In the genomic region with DNA sequence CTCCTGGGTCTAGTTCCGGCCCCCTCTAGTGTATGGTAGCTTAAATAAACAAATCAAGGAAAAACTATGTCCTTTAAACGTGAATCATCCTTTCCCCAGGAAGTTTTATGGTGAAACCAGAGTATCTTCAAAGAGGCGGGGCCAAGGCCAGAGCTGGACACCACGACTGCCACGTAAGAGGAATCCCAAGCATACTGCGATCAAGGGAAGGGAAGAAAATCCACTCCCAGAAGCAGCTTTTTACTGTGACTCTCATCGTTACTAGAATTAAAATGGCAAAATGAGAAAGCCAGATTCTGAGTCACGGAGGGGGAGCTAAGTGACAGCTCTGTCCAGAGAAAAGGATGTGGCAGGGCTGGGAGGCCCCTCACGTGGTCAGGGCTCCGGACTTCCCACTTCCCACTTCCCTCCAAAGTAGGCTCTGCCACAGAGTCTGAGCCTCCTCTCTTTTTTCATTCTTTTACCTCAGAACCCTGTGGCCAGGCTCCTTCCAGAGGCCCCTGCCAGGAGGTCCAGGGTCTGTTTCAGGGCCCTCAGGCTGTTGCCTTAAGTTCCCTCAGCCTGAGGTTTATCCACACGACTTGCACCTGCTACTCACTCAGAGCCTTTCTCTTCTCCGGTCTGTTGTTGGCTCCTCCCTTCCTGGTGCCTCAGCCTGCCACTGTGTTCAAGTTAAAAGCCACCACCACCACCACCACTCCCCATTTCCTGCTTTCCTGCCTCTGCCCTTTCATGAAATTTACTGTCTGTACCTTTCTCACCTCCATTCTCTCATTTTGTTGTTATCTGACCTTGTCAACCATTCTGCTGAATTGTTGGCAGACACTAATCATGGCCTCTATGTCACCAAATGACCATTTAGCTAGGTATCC, we compare ENCODE assay signal across 8 cellular contexts. TPM values are rescaled to one million over a fixed set of nuclear protein-coding genes. Genes with fewer than 3 reads are reported as not detected.
DNase-seq lines count a peak whose midpoint lies in the region; ATAC-seq and TF ChIP-seq lines count a peak whose summit lies in the region.

No MANE protein-coding gene starts in this region.

- TF ChIP-seq POLR2A in GM18526 (IDR thresholded peaks at IDR 0.05; ENCODE audit: extremely low read depth, insufficient read length), result peak; percentile 54

- H4K20me1 ChIP-seq in PC-9 (ENCODE audit: insufficient read depth), result no peaks in the 10 kb centered on the region

- CTCF ChIA-PET in A673 (lab: Charles Lee) (interaction anchor here (1.2 to 2.2 kb wide), 2 partner anchors 16 to 43 kb away, joined by 5 to 9 read pairs; no protein-coding TSS in a partner anchor), PC-9 (lab: Charles Lee) (interaction anchor here (0.7 to 1.2 kb wide), 3 partner anchors 10 to 43 kb away, joined by 3 to 4 read pairs (median 4); no protein-coding TSS in a partner anchor)
- CTCF ChIA-PET in activated naive CD4-positive, alpha-beta T cell treated with anti-CD3 and anti-CD28 coated beads for 36 hours (lab: Charles Lee), result interaction anchor here (0.8 to 7.6 kb wide), 6 partner anchors 8 to 45 kb away, joined by 3 to 61 read pairs (median 8); no protein-coding TSS in a partner anchor

- intact Hi-C loops in A673 (cut with micrococcal nuclease; ENCODE audit: unreplicated experiment) (no loop called here), PC-9 (cut with micrococcal nuclease; ENCODE audit: unreplicated experiment) (loop anchor here (2.0 kb wide), 1 partner anchor 63 kb away; no protein-coding TSS in a partner anchor)
- intact Hi-C loops in activated naive CD4-positive, alpha-beta T cell treated with anti-CD3 and anti-CD28 coated beads for 36 hours (cut with micrococcal nuclease), result loop anchor here (1.0 to 10.0 kb wide), 8 partner anchors 47 to 1141 kb away; a partner anchor contains a TSS

- TF ChIP-seq CTCF in A673 (conservative IDR thresholded peaks at IDR 0.05; ENCODE audit: low read depth, low read length), result no peak
- no peak for TF ChIP-seq CTCF in PC-9 (conservative IDR thresholded peaks at IDR 0.05)
- no peak for TF ChIP-seq CTCF in glutamatergic neuron (IDR thresholded peaks at IDR 0.05; ENCODE audit: partially characterized antibody, unreplicated experiment)

- peak overlapping the region; percentile 62 for H3K4me3 ChIP-seq in A673 (ENCODE audit: low read depth, low read length, poor library complexity, severe bottlenecking)
- peak overlapping the region; percentile 79; the same call in 1 of the 2 replicates for H3K4me3 ChIP-seq in PC-9

- no peaks in the 10 kb centered on the region for H3K27me3 Mint-ChIP-seq in activated naive CD4-positive, alpha-beta T cell treated with anti-CD3 and anti-CD28 coated beads for 36 hours (ENCODE audit: low read depth)
- peaks cover 15% of the 10 kb centered on the region for H3K27me3 Mint-ChIP-seq in glutamatergic neuron (ENCODE audit: unreplicated experiment)

- H3K4me1 ChIP-seq in A673 (ENCODE audit: insufficient read depth, low read length, poor library complexity, severe bottlenecking) (peaks cover 26% of the 10 kb centered on the region), PC-9 (replicated peaks; ENCODE audit: insufficient read depth) (peaks cover 32% of the 10 kb centered on the region)

- DNase-seq in A673 (ENCODE audit: low spot score), result peak; percentile 84
- peak; percentile 65 to 95 for DNase-seq in PC-9
- peak; percentile 78 for DNase-seq in activated naive CD4-positive, alpha-beta T cell treated with anti-CD3 and anti-CD28 coated beads for 36 hours
- DNase-seq in glutamatergic neuron, result no peak
- peak; percentile 32 for DNase-seq in pulmonary artery endothelial cell (ENCODE audit: low read depth, low spot score)

- BruUV-seq in A673 (replicated peaks; lab: Mats Ljungman, UMichigan) (no TSS peak), PC-9 (replicated peaks; lab: Mats Ljungman, UMichigan) (no TSS peak)

- peak overlapping the region; percentile 72 for H2AFZ ChIP-seq in PC-9

- peak overlapping the region; percentile 70 for H3K27ac ChIP-seq in A673 (ENCODE audit: low read depth, low read length, poor library complexity, severe bottlenecking)
- H3K27ac ChIP-seq in PC-9, result peak overlapping the region; percentile 98

- POLR2A ChIA-PET in A673 (lab: Charles Lee; ENCODE audit: low non-redundant PET) (no interaction called here), PC-9 (lab: Charles Lee; ENCODE audit: unreplicated experiment) (interaction anchor here (0.6 to 0.8 kb wide), 3 partner anchors 18 to 102 kb away, joined by 3 to 9 read pairs (median 8); no protein-coding TSS in a partner anchor)

- H3K9me2 ChIP-seq in PC-9 (ENCODE audit: insufficient read depth), result no peaks in the 10 kb centered on the region

- no peaks in the 10 kb centered on the region for H3K9me3 Mint-ChIP-seq in activated naive CD4-positive, alpha-beta T cell treated with anti-CD3 and anti-CD28 coated beads for 36 hours
- H3K9me3 Mint-ChIP-seq in glutamatergic neuron (ENCODE audit: unreplicated experiment), result peaks cover 10% of the 10 kb centered on the region

- peak overlapping the region; percentile 96 for H3K4me3 Mint-ChIP-seq in activated naive CD4-positive, alpha-beta T cell treated with anti-CD3 and anti-CD28 coated beads for 36 hours
- peak overlapping the region; percentile 45 for H3K4me3 Mint-ChIP-seq in glutamatergic neuron (ENCODE audit: unreplicated experiment)

- peak; percentile 38 for ATAC-seq in HG03039 (IDR thresholded peaks at IDR 0.05; ENCODE audit: unreplicated experiment)
- no peak for ATAC-seq in GM19324 (IDR thresholded peaks at IDR 0.05; ENCODE audit: low FRiP score, unreplicated experiment)

- peaks cover 4% of the 10 kb centered on the region for H3K36me3 Mint-ChIP-seq in activated naive CD4-positive, alpha-beta T cell treated with anti-CD3 and anti-CD28 coated beads for 36 hours (ENCODE audit: low read depth)
- H3K36me3 Mint-ChIP-seq in glutamatergic neuron (ENCODE audit: unreplicated experiment), result peaks cover 3% of the 10 kb centered on the region

- peaks cover 53% of the 10 kb centered on the region for H3K4me1 Mint-ChIP-seq in activated naive CD4-positive, alpha-beta T cell treated with anti-CD3 and anti-CD28 coated beads for 36 hours (ENCODE audit: low read depth)
- peaks cover 28% of the 10 kb centered on the region for H3K4me1 Mint-ChIP-seq in glutamatergic neuron (ENCODE audit: low read depth, unreplicated experiment)

- peak overlapping the region; percentile 76 for H3K4me2 ChIP-seq in PC-9

- H3K36me3 ChIP-seq in A673 (ENCODE audit: insufficient read depth, low read length, poor library complexity, severe bottlenecking) (no peaks in the 10 kb centered on the region), PC-9 (ENCODE audit: low read depth) (no peaks in the 10 kb centered on the region)

- peak overlapping the region; percentile 98 for H3K27ac Mint-ChIP-seq in activated naive CD4-positive, alpha-beta T cell treated with anti-CD3 and anti-CD28 coated beads for 36 hours
- peak overlapping the region; percentile 46 for H3K27ac Mint-ChIP-seq in glutamatergic neuron (ENCODE audit: unreplicated experiment)

- H3K79me2 ChIP-seq in PC-9 (ENCODE audit: low read depth), result peaks cover 19% of the 10 kb centered on the region

- no peaks in the 10 kb centered on the region for H3K9me3 ChIP-seq in A673 (ENCODE audit: low read depth, low read length, poor library complexity, severe bottlenecking)
- H3K9me3 ChIP-seq in PC-9 (ENCODE audit: insufficient read depth, low read depth), result no peaks in the 10 kb centered on the region

- H3K27me3 ChIP-seq in A673 (replicated peaks; ENCODE audit: insufficient read depth, low read depth, low read length, poor library complexity) (no peaks in the 10 kb centered on the region), PC-9 (ENCODE audit: insufficient read depth, low read depth) (no peaks in the 10 kb centered on the region)

- H3F3A ChIP-seq in PC-9 (ENCODE audit: insufficient read depth, low read depth), result peaks cover 32% of the 10 kb centered on the region; the same call in 1 of the 2 replicates

RNA-seq across cellular contexts. Expression of a gene that starts 1.4 kb away (rescaled TPM):
- 27.3 and 28.6 TPM in 2 replicates for total RNA-seq in A673 (2021)
- 23.0 and 25.5 TPM in 2 replicates for total RNA-seq in PC-9 (2021)
- 10 to 100 TPM; 50.4 to 51.1 TPM for total RNA-seq in activated naive CD4-positive, alpha-beta T cell treated with anti-CD3 and anti-CD28 coated beads for 36 hours
- total RNA-seq in glutamatergic neuron (ENCODE audit: unreplicated experiment), result 79.6 TPM
- 18.9 and 20.3 TPM in 2 replicates for total RNA-seq in pulmonary artery endothelial cell
